Comparison of ENCODE assay signal across 26 cellular contexts in the genomic region with DNA sequence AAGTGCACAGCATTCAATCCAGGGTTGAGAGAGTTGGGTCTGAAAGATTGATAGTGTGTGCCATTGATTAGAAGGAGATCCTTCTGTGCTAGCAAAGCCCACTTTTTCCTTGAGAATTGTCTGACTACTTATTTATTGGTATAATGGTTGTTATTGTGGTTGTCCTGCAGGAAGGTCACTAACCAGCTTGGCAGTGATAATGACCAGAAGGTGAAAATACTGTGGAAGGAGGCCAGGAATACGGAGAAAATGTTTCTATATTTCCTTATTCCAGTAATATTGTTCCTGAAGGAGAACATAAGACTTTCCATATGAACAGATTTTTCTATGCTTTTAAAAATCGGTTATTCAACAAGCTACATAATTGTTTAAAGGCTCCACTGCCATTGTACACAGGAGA.
"Had no signal": no experiment of that assay in that cellular context is flagged by ENCODE, and none has a peak within 500 bp of the region (broad histone marks: within the 10 kb centered on the region; RNA-seq: fewer than 3 reads in every experiment).

No MANE protein-coding gene starts in this region.

- H3K36me3 ChIP-seq: brain microvascular endothelial cell, SJSA1 had no signal

- H3K4me1 ChIP-seq: SJSA1 had no signal

- H3K9ac ChIP-seq: KMS-11 had no signal

- ATAC-seq: activated CD8-positive, alpha-beta T cell treated with anti-CD3 and anti-CD28 coated beads for 36 hours; activated T-cell treated with anti-CD3 and anti-CD28 coated beads, Interleukin-2, amount 50 U/mL, for 72 hours; activated T-helper 17 cell treated with anti-CD3 and anti-CD28 coated beads, Interleukin-2, amount 50 U/mL, for 72 hours; Panc1; SK-N-SH treated with all-trans-retinoic acid at 6 μM for 48 hours had no signal

- H3K27me3 ChIP-seq: SJSA1 had no signal

- H3K4me3 ChIP-seq: SJSA1 had no signal

- H3K27ac ChIP-seq: brain microvascular endothelial cell, KMS-11, SJSA1 had no signal

- H3K4me2 ChIP-seq: KMS-11 had no signal

- H3K9me3 Mint-ChIP-seq: activated CD4-positive, alpha-beta T cell treated with anti-CD3 and anti-CD28 coated beads, Interleukin-2, amount 10 ng/mL, durations not matched to agents 24 days and 14 days; activated CD8-positive, alpha-beta T cell treated with anti-CD3 and anti-CD28 coated beads for 36 hours; activated naive CD8-positive, alpha-beta T cell treated with anti-CD3 and anti-CD28 coated beads for 36 hours; activated T-cell treated with anti-CD3 and anti-CD28 coated beads, Interleukin-2, amount 50 U/mL, for 72 hours; activated T-helper 17 cell treated with anti-CD3 and anti-CD28 coated beads, Interleukin-2, amount 50 U/mL, for 72 hours had no signal

- H3K4me1 Mint-ChIP-seq: activated CD4-positive, alpha-beta T cell treated with anti-CD3 and anti-CD28 coated beads, Interleukin-2, amount 10 ng/mL, durations not matched to agents 24 days and 14 days; activated T-helper 17 cell treated with anti-CD3 and anti-CD28 coated beads, Interleukin-2, amount 50 U/mL, for 72 hours had no signal

- H3K36me3 Mint-ChIP-seq: activated naive CD8-positive, alpha-beta T cell treated with anti-CD3 and anti-CD28 coated beads for 36 hours had no signal

- H3K4me3 Mint-ChIP-seq: activated CD4-positive, alpha-beta T cell treated with anti-CD3 and anti-CD28 coated beads, Interleukin-2, amount 10 ng/mL, durations not matched to agents 24 days and 14 days; activated CD8-positive, alpha-beta T cell treated with anti-CD3 and anti-CD28 coated beads for 36 hours; activated naive CD8-positive, alpha-beta T cell treated with anti-CD3 and anti-CD28 coated beads for 36 hours; activated T-cell treated with anti-CD3 and anti-CD28 coated beads, Interleukin-2, amount 50 U/mL, for 72 hours; activated T-helper 17 cell treated with anti-CD3 and anti-CD28 coated beads, Interleukin-2, amount 50 U/mL, for 72 hours had no signal

- H3K9me3 ChIP-seq: SJSA1 had no signal

- H3K27ac Mint-ChIP-seq: activated CD4-positive, alpha-beta T cell treated with anti-CD3 and anti-CD28 coated beads, Interleukin-2, amount 10 ng/mL, durations not matched to agents 24 days and 14 days; activated CD8-positive, alpha-beta T cell treated with anti-CD3 and anti-CD28 coated beads for 36 hours; activated naive CD8-positive, alpha-beta T cell treated with anti-CD3 and anti-CD28 coated beads for 36 hours; activated T-cell treated with anti-CD3 and anti-CD28 coated beads, Interleukin-2, amount 50 U/mL, for 72 hours; activated T-helper 17 cell treated with anti-CD3 and anti-CD28 coated beads, Interleukin-2, amount 50 U/mL, for 72 hours had no signal

- DNase-seq: activated CD4-positive, alpha-beta T cell treated with anti-CD3 and anti-CD28 coated beads, Interleukin-2, amount 10 ng/mL, durations not matched to agents 24 days and 14 days; activated CD4-positive, alpha-beta T cell treated with anti-CD3 and anti-CD28 coated beads, Interleukin-2, amount 50 U/mL, for 4 hours; activated CD8-positive, alpha-beta T cell treated with anti-CD3 and anti-CD28 coated beads for 36 hours; activated effector memory CD4-positive, alpha-beta T cell treated with anti-CD3 and anti-CD28 coated beads, Interleukin-2, amount 50 U/mL, for 16 hours; activated naive CD4-positive, alpha-beta T cell; activated naive CD4-positive, alpha-beta T cell treated with anti-CD3 and anti-CD28 coated beads, Interleukin-2, amount 50 U/mL, for 16 hours; activated naive CD8-positive, alpha-beta T cell treated with anti-CD3 and anti-CD28 coated beads for 36 hours; activated T-cell treated with anti-CD3 and anti-CD28 coated beads, Interleukin-2, amount 50 U/mL, for 1 hour; activated T-cell treated with anti-CD3 and anti-CD28 coated beads, Interleukin-2, amount 50 U/mL, for 72 hours; amniotic stem cell; aorta; brain microvascular endothelial cell; MM.1S; NCI-H1092; NCI-H1436 treated with DMSO at 0.1 percent for 48 hours; NCI-H1694 treated with DMSO at 0.1 percent for 48 hours; NCI-H2029; NCI-H345; NCI-H524 treated with DMSO at 0.1 percent for 48 hours; SHP77; T1000 had no signal
